In the genomic region with DNA sequence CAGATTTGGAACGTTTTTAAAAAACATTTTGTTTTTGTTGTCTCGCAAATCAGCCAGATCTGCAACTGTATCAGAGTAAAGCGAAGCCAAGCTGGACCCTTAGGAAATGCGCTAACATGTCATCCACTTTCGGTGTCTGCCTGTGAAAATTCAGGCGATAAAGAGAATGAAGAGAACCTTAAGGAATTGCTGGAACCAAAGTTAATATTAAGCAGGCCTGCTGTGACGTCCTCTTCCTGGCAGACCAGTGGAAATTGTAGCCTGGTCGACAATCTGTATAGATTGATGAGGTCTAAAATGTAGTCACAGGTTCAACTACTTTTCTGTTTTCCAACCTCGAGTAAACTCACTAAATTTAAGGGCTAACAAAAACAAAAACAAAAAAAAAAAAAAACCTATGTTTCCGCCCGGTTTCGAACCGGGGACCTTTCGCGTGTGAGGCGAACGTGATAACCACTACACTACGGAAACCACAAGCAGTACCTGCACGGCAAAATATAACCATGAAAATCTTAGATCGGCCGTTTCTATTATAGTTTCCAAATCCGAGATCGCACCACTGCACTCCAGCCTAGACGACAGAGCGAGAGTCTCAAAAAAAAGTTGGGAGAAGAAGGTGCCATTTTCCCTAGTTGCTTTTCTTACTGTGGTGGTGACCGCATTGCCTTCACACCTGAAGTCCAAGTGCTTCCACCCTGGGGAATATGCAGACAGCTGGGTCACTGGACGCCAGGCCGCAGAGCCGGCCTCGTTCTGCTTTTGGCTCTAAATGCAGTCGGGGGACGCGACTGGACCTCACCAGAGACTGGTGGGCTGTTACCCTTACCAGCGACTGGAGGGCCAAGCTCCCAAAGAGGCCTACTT, we compare ENCODE assay signal across 1 cellular context.
TF ChIP-seq lines count a peak whose summit lies in the region.
"Not testable (repeated sequence)": the region's sequence is repeated elsewhere in the genome, so short reads cannot be mapped to it uniquely, and the experiment has no call there.

No MANE protein-coding gene starts in this region.

TF ChIP-seq in K562, 482 proteins besides CTCF, POLR2A, EP300 and RAD21 (continued from another document):
- TF ChIP-seq, protein P1, sequence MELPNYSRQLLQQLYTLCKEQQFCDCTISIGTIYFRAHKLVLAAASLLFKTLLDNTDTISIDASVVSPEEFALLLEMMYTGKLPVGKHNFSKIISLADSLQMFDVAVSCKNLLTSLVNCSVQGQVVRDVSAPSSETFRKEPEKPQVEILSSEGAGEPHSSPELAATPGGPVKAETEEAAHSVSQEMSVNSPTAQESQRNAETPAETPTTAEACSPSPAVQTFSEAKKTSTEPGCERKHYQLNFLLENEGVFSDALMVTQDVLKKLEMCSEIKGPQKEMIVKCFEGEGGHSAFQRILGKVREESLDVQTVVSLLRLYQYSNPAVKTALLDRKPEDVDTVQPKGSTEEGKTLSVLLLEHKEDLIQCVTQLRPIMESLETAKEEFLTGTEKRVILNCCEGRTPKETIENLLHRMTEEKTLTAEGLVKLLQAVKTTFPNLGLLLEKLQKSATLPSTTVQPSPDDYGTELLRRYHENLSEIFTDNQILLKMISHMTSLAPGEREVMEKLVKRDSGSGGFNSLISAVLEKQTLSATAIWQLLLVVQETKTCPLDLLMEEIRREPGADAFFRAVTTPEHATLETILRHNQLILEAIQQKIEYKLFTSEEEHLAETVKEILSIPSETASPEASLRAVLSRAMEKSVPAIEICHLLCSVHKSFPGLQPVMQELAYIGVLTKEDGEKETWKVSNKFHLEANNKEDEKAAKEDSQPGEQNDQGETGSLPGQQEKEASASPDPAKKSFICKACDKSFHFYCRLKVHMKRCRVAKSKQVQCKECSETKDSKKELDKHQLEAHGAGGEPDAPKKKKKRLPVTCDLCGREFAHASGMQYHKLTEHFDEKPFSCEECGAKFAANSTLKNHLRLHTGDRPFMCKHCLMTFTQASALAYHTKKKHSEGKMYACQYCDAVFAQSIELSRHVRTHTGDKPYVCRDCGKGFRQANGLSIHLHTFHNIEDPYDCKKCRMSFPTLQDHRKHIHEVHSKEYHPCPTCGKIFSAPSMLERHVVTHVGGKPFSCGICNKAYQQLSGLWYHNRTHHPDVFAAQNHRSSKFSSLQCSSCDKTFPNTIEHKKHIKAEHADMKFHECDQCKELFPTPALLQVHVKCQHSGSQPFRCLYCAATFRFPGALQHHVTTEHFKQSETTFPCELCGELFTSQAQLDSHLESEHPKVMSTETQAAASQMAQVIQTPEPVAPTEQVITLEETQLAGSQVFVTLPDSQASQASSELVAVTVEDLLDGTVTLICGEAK (IDR thresholded peaks at IDR 0.05): peak; percentile 79
- TF ChIP-seq, protein P1 (CRISPR knock-in tag; IDR thresholded peaks at IDR 0.05): not testable (repeated sequence)
- TF ChIP-seq ARNT (IDR thresholded peaks at IDR 0.05) (peak in 1 of 2 experiments; percentile 66; a peak in 1 of 4 replicates), MLLT1 (IDR thresholded peaks at IDR 0.05) (peak in 1 of 2 experiments; percentile 78; a peak in 2 of 4 replicates), ESRRA (IDR thresholded peaks at IDR 0.05; ENCODE audit: borderline replicate concordance, low read depth) (peak; percentile 59; the same call in 1 of the 2 replicates), BDP1 (IDR thresholded peaks at IDR 0.05; ENCODE audit: insufficient read depth, insufficient read length) (peak; percentile 44), ATF1 (tag; IDR thresholded peaks at IDR 0.05) (0 out of 2 replicates have a peak, but pooled peaks have one; percentile 41)
- not testable (repeated sequence) for TF ChIP-seq ATF1 (CRISPR knock-in tag; IDR thresholded peaks at IDR 0.05)
